Comparison of ENCODE assay signal across 8 cellular contexts in genomic region chr19:38930776-38931761, GRCh38.
DNase-seq lines count a peak whose midpoint lies in the region; ATAC-seq and TF ChIP-seq lines count a peak whose summit lies in the region.

Gene MRPS12 (plus strand): TSS chr19:38930944. CDS start chr19:38931295, 351 bp downstream.

- TF ChIP-seq CTCF in AG10803 (conservative IDR thresholded peaks at IDR 0.05; ENCODE audit: low read length): no peak
- TF ChIP-seq CTCF in WI38 (IDR thresholded peaks at IDR 0.05; ENCODE audit: low read depth, low read length): no peak
- no peak for TF ChIP-seq CTCF in coronary artery (IDR thresholded peaks at IDR 0.05)

- H3K4me3 ChIP-seq in AG10803 (ENCODE audit: low read length) (peak within 1 kb of the TSS; percentile 98), WI38 (ENCODE audit: low read depth, low read length) (peak within 1 kb of the TSS; percentile 96), coronary artery (peak within 1 kb of the TSS; percentile 93)

- DNase-seq in AG10803 (ENCODE audit: low read depth) (peak; percentile 99), NCI-H2227 treated with DMSO at 0.1 percent for 48 hours (lab: John Stamatoyannopoulos, UW) (peak; percentile 100), coronary artery (ENCODE audit: low spot score) (peak; percentile 99), kidney tubule cell (ENCODE audit: low spot score) (peak; percentile 99)
- peak; percentile 93 to 95 for DNase-seq in stimulated activated CD4-positive, alpha-beta T cell treated with anti-CD3 and anti-CD28 coated beads, Interleukin-1b, Interleukin-23, amount 100 ng/mL, for 4 hours (ENCODE audit: low read depth in 2 of 2)

- H3K27ac ChIP-seq in coronary artery: peak within 1 kb of the TSS; percentile 80 to 95

- peak; percentile 93 for ATAC-seq in GM18873 (IDR thresholded peaks at IDR 0.05; ENCODE audit: low FRiP score, unreplicated experiment)
- ATAC-seq in HG03135 (IDR thresholded peaks at IDR 0.05; ENCODE audit: unreplicated experiment): peak; percentile 87

Comparison
In these comparisons a context has a peak if more than half of its experiments do, and no peak if none do; other contexts are left out.
1. Peak in every context shown above with its lines: DNase-seq, ATAC-seq, H3K4me3 ChIP-seq and H3K27ac ChIP-seq.